9 cellular contexts compared by ENCODE assay signal in genomic region chr5:68562308-68562707, GRCh38.
DNase-seq lines count a peak whose midpoint lies in the region; ATAC-seq lines count a peak whose summit lies in the region.
"Had no signal": no experiment of that assay in that cellular context is flagged by ENCODE, and none has a peak within 500 bp of the region (broad histone marks: within the 10 kb centered on the region; RNA-seq: fewer than 3 reads in every experiment).

No MANE protein-coding gene starts in this region.

- H3K27me3 ChIP-seq in adipocyte (replicated peaks; ENCODE audit: control insufficient read depth, insufficient read depth, low read length), result no peaks in the 10 kb centered on the region

- peaks cover 24% of the 10 kb centered on the region for H3K9me3 ChIP-seq in adipocyte (ENCODE audit: control insufficient read depth, low read length)

- DNase-seq in HT-29 (ENCODE audit: low spot score), result peak; percentile 22
- peak; percentile 75 for DNase-seq in adipocyte (ENCODE audit: low read depth)
- peak; percentile 23 for DNase-seq in left cardiac atrium
- peak; percentile 60 for DNase-seq in putamen (ENCODE audit: low spot score)
- no peak for DNase-seq in NCI-H1048 (lab: John Stamatoyannopoulos, UW)
- DNase-seq: activated naive CD8-positive, alpha-beta T cell treated with anti-CD3 and anti-CD28 coated beads, Interleukin-2, amount 10 ng/mL, durations not matched to agents 7 days and 5 days; NK-92 treated with Interleukin-12 subunit alpha and Interleukin-12 subunit beta, amount 100 ng/mL, for 24 hours had no signal

- H3K4me1 ChIP-seq in adipocyte (ENCODE audit: control insufficient read depth, insufficient read depth, low read length), result peaks cover 19% of the 10 kb centered on the region

- intact Hi-C loops in left cardiac atrium (cut with DNase I), result no loop called here

- no peaks in the 10 kb centered on the region for H3K36me3 ChIP-seq in adipocyte (ENCODE audit: control insufficient read depth, insufficient read depth, low read length, severe bottlenecking)

- H3K4me3 ChIP-seq in adipocyte (ENCODE audit: low read length), result no peak overlapping the region

- ATAC-seq in left cardiac atrium, result peak; percentile 75 to 92
- ATAC-seq in GM18520 (IDR thresholded peaks at IDR 0.05; ENCODE audit: unreplicated experiment), result no peak
- ATAC-seq in HG03095 (IDR thresholded peaks at IDR 0.05; ENCODE audit: unreplicated experiment), result no peak

- H3K9ac ChIP-seq in adipocyte (ENCODE audit: low read length), result no peak overlapping the region

Comparison
In these comparisons a context has a peak if more than half of its experiments do, and no peak if none do; other contexts are left out.
1. ATAC-seq: peak in left cardiac atrium (2 of 2); none in GM18520 (single experiment) and HG03095 (single experiment).